In genomic region chr1:15308135-15308534, GRCh38 we compare ENCODE assay signal across 19 cellular contexts.
"Had no signal": no experiment of that assay in that cellular context is flagged by ENCODE, and none has a peak within 500 bp of the region (broad histone marks: within the 10 kb centered on the region; RNA-seq: fewer than 3 reads in every experiment).

No MANE protein-coding gene starts in this region.

- H3K27ac ChIP-seq: dorsolateral prefrontal cortex, epithelial cell of prostate, ovary, sigmoid colon, spleen had no signal

- H3K4me3 ChIP-seq: dorsolateral prefrontal cortex, ovary, sigmoid colon, spleen had no signal

- H3K27me3 ChIP-seq: dorsolateral prefrontal cortex, ovary, sigmoid colon had no signal

- DNase-seq: activated B cell treated with CpG ODN at 0.5 μM for 24 hours; activated CD4-positive, alpha-beta memory T cell treated with anti-CD3 and anti-CD28 coated beads for 36 hours; activated CD4-positive, alpha-beta T cell treated with anti-CD3 and anti-CD28 coated beads for 4 hours; activated naive CD4-positive, alpha-beta T cell treated with anti-CD3 and anti-CD28 coated beads for 36 hours; activated T-cell treated with anti-CD3 and anti-CD28 coated beads for 4 hours; caudate nucleus; dorsolateral prefrontal cortex; endodermal cell; foreskin fibroblast; hippocampal formation; islet precursor cell; natural killer cell; ovary; sigmoid colon; spleen; stimulated activated CD4-positive, alpha-beta T cell treated with anti-CD3 and anti-CD28 coated beads, Interleukin-4, amount 100 ng/mL, for 4 hours; SW 1271 had no signal

- H3K36me3 ChIP-seq: ovary, sigmoid colon, spleen had no signal

- ATAC-seq: natural killer cell; stimulated activated memory B cell treated with anti-CD40 and anti-IgM and Interleukin-4, amounts not matched to agents 10 μg/mL and 1 μg/mL and 100 μg/mL, for 72 hours had no signal

- H3K4me1 ChIP-seq: sigmoid colon had no signal

- H3K9me3 ChIP-seq: ovary, sigmoid colon had no signal
